ENCODE assay signal across 8 cellular contexts in the genomic region with DNA sequence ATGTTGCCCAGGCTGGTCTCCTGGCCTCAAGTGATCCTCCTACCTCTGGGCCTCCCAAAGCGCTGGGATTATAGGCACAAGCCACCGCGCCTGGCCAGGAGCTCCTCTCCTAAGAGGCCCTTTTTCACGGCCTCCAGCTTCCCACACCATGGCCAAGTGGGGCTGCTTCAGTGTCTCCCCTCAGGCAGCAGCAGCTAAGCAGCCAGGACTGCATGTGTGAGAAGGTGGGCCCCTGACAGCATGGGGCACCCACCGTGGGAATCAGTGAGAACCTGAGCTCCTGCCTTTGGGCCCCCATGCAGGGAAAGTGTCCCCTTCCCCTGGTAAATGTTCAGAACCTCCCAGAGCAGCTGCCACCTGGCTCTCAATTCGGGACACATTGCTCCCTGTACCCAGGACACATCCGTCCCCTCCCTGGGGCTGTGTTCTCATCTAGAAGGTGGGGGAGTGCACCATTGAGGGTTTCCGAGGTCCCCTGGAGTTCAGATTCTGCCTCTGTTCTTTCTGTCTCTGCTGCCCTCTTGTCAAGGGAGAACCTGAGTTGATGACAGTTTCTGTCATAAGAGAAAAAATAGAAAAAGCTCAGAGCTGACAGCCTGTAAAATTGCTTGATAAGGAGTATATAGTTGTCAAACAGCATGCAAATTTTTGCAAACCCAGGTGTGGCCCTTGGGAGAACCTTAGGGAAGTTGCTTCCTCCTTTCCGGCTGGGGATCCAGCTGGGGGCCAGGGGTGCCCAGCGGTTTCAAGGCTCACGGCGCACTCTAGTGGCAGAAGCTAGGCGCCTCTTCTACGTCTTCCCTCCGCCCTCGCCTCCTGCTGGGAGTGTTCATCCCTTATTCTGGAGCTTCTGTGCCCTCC. TPM values are rescaled to one million over a fixed set of nuclear protein-coding genes. Genes with fewer than 3 reads are reported as not detected.
DNase-seq lines count a peak whose midpoint lies in the region; ATAC-seq and TF ChIP-seq lines count a peak whose summit lies in the region.

No MANE protein-coding gene starts in this region.

- CTCF ChIA-PET in Panc1 (lab: Charles Lee): interaction anchor here (0.5 to 1.5 kb wide), 14 partner anchors 12 to 505 kb away, joined by 3 to 7 read pairs (median 3); a partner anchor contains a TSS

- ATAC-seq in Panc1: peak; percentile 90
- peak; percentile 79 for ATAC-seq in activated T-cell treated with anti-CD3 and anti-CD28 coated beads, Interleukin-2, amount 50 U/mL, for 72 hours (replicated peaks in 1 of 2)
- no peak for ATAC-seq in HG02798 (IDR thresholded peaks at IDR 0.05; ENCODE audit: poor library complexity, unreplicated experiment)

- no TSS peak for BruUV-seq in Panc1 (replicated peaks; lab: Mats Ljungman, UMichigan)

- H3K9me3 ChIP-seq in Panc1 (ENCODE audit: control insufficient read depth, insufficient read depth, low read depth, low read length) (no peaks in the 10 kb centered on the region), tibial nerve (no peaks in the 10 kb centered on the region)

- POLR2A ChIA-PET in Panc1 (lab: Charles Lee): no interaction called here

- H3K36me3 ChIP-seq in Panc1 (ENCODE audit: control insufficient read depth, insufficient read depth, low read length) (no peaks in the 10 kb centered on the region), tibial nerve (peaks cover 0 to 22% (median 0%) of the 10 kb centered on the region in 3 donors)

- H3K4me3 ChIP-seq in Panc1 (ENCODE audit: low read depth in 2 of 2, low read length in 2 of 2): no peak overlapping the region
- H3K4me3 ChIP-seq in tibial nerve: no peak overlapping the region

- no peak overlapping the region for H3K27ac Mint-ChIP-seq in CD14-positive monocyte
- H3K27ac Mint-ChIP-seq in activated T-cell treated with anti-CD3 and anti-CD28 coated beads, Interleukin-2, amount 50 U/mL, for 72 hours: no peak overlapping the region

- H3K27me3 ChIP-seq in Panc1 (ENCODE audit: control insufficient read depth, insufficient read depth, low read length) (no peaks in the 10 kb centered on the region), tibial nerve (no peaks in the 10 kb centered on the region)

- in situ Hi-C loops in Panc1 (cut with HindIII; ENCODE audit: low pct_unique_long_range_greater_than_20kb, low sequenced_read_pairs): no loop called here

- H3K4me1 Mint-ChIP-seq in CD14-positive monocyte: no peaks in the 10 kb centered on the region
- peaks cover 7% of the 10 kb centered on the region for H3K4me1 Mint-ChIP-seq in activated T-cell treated with anti-CD3 and anti-CD28 coated beads, Interleukin-2, amount 50 U/mL, for 72 hours (ENCODE audit: low read depth)

- H3K9me3 Mint-ChIP-seq in CD14-positive monocyte: no peaks in the 10 kb centered on the region
- H3K9me3 Mint-ChIP-seq in activated T-cell treated with anti-CD3 and anti-CD28 coated beads, Interleukin-2, amount 50 U/mL, for 72 hours: no peaks in the 10 kb centered on the region

- TF ChIP-seq POLR2A in tibial nerve (IDR thresholded peaks at IDR 0.05): no peak

- H3K36me3 Mint-ChIP-seq in CD14-positive monocyte: no peaks in the 10 kb centered on the region
- H3K36me3 Mint-ChIP-seq in activated T-cell treated with anti-CD3 and anti-CD28 coated beads, Interleukin-2, amount 50 U/mL, for 72 hours (ENCODE audit: insufficient read depth in 2 of 2): no peaks in the 10 kb centered on the region

- no peak for DNase-seq in CD14-positive monocyte (ENCODE audit: low spot score)
- peak; percentile 17 for DNase-seq in HS-27A (ENCODE audit: low read depth)
- peak; percentile 30 for DNase-seq in Panc1 (ENCODE audit: low read depth, low spot score)
- DNase-seq in activated T-cell treated with anti-CD3 and anti-CD28 coated beads, Interleukin-2, amount 50 U/mL, for 72 hours: peak; percentile 58 to 64
- DNase-seq in fibroblast of the conjunctiva (ENCODE audit: low read depth): peak; percentile 32
- DNase-seq in occipital lobe (lab: John Stamatoyannopoulos, UW): peak; percentile 52
- DNase-seq in tibial nerve (ENCODE audit: low spot score in 2 of 2): peak; percentile 40 to 58

- H3K27me3 Mint-ChIP-seq in CD14-positive monocyte (ENCODE audit: low read depth in 3 of 3): peaks cover 3 to 11% (median 7%) of the 10 kb centered on the region in 3 donors
- H3K27me3 Mint-ChIP-seq in activated T-cell treated with anti-CD3 and anti-CD28 coated beads, Interleukin-2, amount 50 U/mL, for 72 hours (ENCODE audit: low read depth): no peaks in the 10 kb centered on the region

- no peak overlapping the region for H3K4me3 Mint-ChIP-seq in CD14-positive monocyte
- no peak overlapping the region for H3K4me3 Mint-ChIP-seq in activated T-cell treated with anti-CD3 and anti-CD28 coated beads, Interleukin-2, amount 50 U/mL, for 72 hours

- H3K27ac ChIP-seq in Panc1 (ENCODE audit: low read length) (no peak overlapping the region), tibial nerve (peak overlapping the region in 1 of 4 donors; percentile 78)

- TF ChIP-seq CTCF in CD14-positive monocyte (IDR thresholded peaks at IDR 0.05) (peak; percentile 92), Panc1 (IDR thresholded peaks at IDR 0.05) (peak; percentile 89), tibial nerve (IDR thresholded peaks at IDR 0.05) (peak; percentile 77 to 96 (median 89))

- no peaks in the 10 kb centered on the region for H3K4me1 ChIP-seq in Panc1 (ENCODE audit: control insufficient read depth, insufficient read depth, low read length)
- peaks cover 0 to 30% (median 4%) of the 10 kb centered on the region in 4 donors for H3K4me1 ChIP-seq in tibial nerve

- TF ChIP-seq EP300 in tibial nerve (IDR thresholded peaks at IDR 0.05): no peak

- WGBS in tibial nerve, 2 donors: 33 to 56% methylated on average over 11 to 16 of the region's 16 CpGs

- intact Hi-C loops in CD14-positive monocyte (cut with micrococcal nuclease) (loop anchor here in 1 of 2 donors (2.0 kb wide), 2 partner anchors 402 to 490 kb away; no protein-coding TSS in a partner anchor), Panc1 (cut with micrococcal nuclease; ENCODE audit: unreplicated experiment) (loop anchor here (5.0 kb wide), 1 partner anchor 482 kb away; no protein-coding TSS in a partner anchor)

RNA-seq across cellular contexts. Expression of a gene that starts 29.7 kb away (rescaled TPM):
- polyA plus RNA-seq in CD14-positive monocyte: under 1 TPM in 1 of 2 donors, not detected in 1; 0.01 TPM
- 0.05 TPM for total RNA-seq in Panc1 (2021; ENCODE audit: unreplicated experiment)
- not detected for polyA plus RNA-seq in Panc1 (2012; ENCODE audit: insufficient read length)
- total RNA-seq in activated T-cell treated with anti-CD3 and anti-CD28 coated beads, Interleukin-2, amount 50 U/mL, for 72 hours: under 1 TPM; 0.81 to 0.89 TPM
- 0.78 TPM for total RNA-seq in occipital lobe
- total RNA-seq in tibial nerve: 10 to 100 TPM in 2 of 4 donors, 1 to 10 TPM in 2; 8.2 to 11.2 (median 9.8) TPM
